In genomic region chr11:84855846-84856245, GRCh38 we compare ENCODE assay signal across 18 cellular contexts.
DNase-seq lines count a peak whose midpoint lies in the region; FAIRE-seq and TF ChIP-seq lines count a peak whose summit lies in the region.
"Had no signal": no experiment of that assay in that cellular context is flagged by ENCODE, and none has a peak within 500 bp of the region (broad histone marks: within the 10 kb centered on the region; RNA-seq: fewer than 3 reads in every experiment).

No MANE protein-coding gene starts in this region.

- POLR2A ChIA-PET in AG04449 (lab: Yijun Ruan, JAX) = no interaction called here

- H3K27ac Mint-ChIP-seq in type B pancreatic cell = no peak overlapping the region
- H3K27ac Mint-ChIP-seq: activated CD4-positive, alpha-beta T cell treated with anti-CD3 and anti-CD28 coated beads for 36 hours; activated naive CD4-positive, alpha-beta T cell treated with anti-CD3 and anti-CD28 coated beads for 36 hours; stimulated activated naive CD8-positive, alpha-beta T cell treated with anti-CD3 and anti-CD28 coated beads, Interleukin-15, Interleukin-2, amounts not matched to agents 100 ng/mL and 50 ng/mL, for 24 hours had no signal

- no peaks in the 10 kb centered on the region for H3K27me3 Mint-ChIP-seq in type B pancreatic cell
- H3K27me3 Mint-ChIP-seq: activated CD4-positive, alpha-beta T cell treated with anti-CD3 and anti-CD28 coated beads for 36 hours; stimulated activated naive CD8-positive, alpha-beta T cell treated with anti-CD3 and anti-CD28 coated beads, Interleukin-15, Interleukin-2, amounts not matched to agents 100 ng/mL and 50 ng/mL, for 24 hours had no signal

- no peak overlapping the region for H3K4me3 Mint-ChIP-seq in type B pancreatic cell
- H3K4me3 Mint-ChIP-seq: activated CD4-positive, alpha-beta T cell treated with anti-CD3 and anti-CD28 coated beads for 36 hours; activated naive CD4-positive, alpha-beta T cell treated with anti-CD3 and anti-CD28 coated beads for 36 hours; neural crest cell; stimulated activated naive CD8-positive, alpha-beta T cell treated with anti-CD3 and anti-CD28 coated beads, Interleukin-15, Interleukin-2, amounts not matched to agents 100 ng/mL and 50 ng/mL, for 24 hours had no signal

- no peak for FAIRE-seq in bronchial epithelial cell (lab: Jason Lieb, UNC)
- FAIRE-seq: small intestine had no signal

- TF ChIP-seq CTCF in AG04449 (IDR thresholded peaks at IDR 0.05; ENCODE audit: insufficient read depth, low read length, missing control alignments) (no peak), bronchial epithelial cell (IDR thresholded peaks at IDR 0.05; ENCODE audit: insufficient read depth, low read length, severe bottlenecking) (no peak), type B pancreatic cell (conservative IDR thresholded peaks at IDR 0.05) (no peak)

- no peaks in the 10 kb centered on the region for H3K36me3 ChIP-seq in bronchial epithelial cell (ENCODE audit: control insufficient read depth, insufficient read depth, low read length)
- H3K36me3 ChIP-seq: lower lobe of right lung had no signal

- CTCF ChIA-PET in AG04449 (lab: Yijun Ruan, JAX) = no interaction called here

- no peaks in the 10 kb centered on the region for H3K36me3 Mint-ChIP-seq in type B pancreatic cell

- DNase-seq in AG04449 (ENCODE audit: low read depth, low spot score) = peak; percentile 17
- peak; percentile 80 for DNase-seq in HS-5 (ENCODE audit: low read depth)
- peak; percentile 63 for DNase-seq in bronchial epithelial cell (ENCODE audit: low read depth)
- DNase-seq in iris pigment epithelial cell (ENCODE audit: low read depth) = peak; percentile 67
- no peak for DNase-seq in retina
- no peak for DNase-seq in type B pancreatic cell (ENCODE audit: extremely low spot score, unreplicated experiment)
- no peak for DNase-seq in NK-92 treated with Interleukin-12 subunit alpha and Interleukin-12 subunit beta, amount 100 ng/mL, for 24 hours (lab: John Stamatoyannopoulos, UW)
- DNase-seq in T-helper 2 cell = no peak
- DNase-seq: activated CD4-positive, alpha-beta T cell treated with anti-CD3 and anti-CD28 coated beads for 36 hours; activated CD8-positive, alpha-beta memory T cell treated with anti-CD3 and anti-CD28 coated beads, Interleukin-2, amount 50 U/mL, for 48 hours; activated naive CD4-positive, alpha-beta T cell treated with anti-CD3 and anti-CD28 coated beads for 36 hours; AML-193; KG1; lower lobe of right lung; NCI-H1694; small intestine had no signal

- H3K4me3 ChIP-seq in AG04449 (ENCODE audit: low read depth, low read length) (no peak overlapping the region), bronchial epithelial cell (ENCODE audit: low read depth, low read length) (no peak overlapping the region)
- H3K4me3 ChIP-seq: lower lobe of right lung had no signal

- H3K4me1 Mint-ChIP-seq in type B pancreatic cell (ENCODE audit: unreplicated experiment) = no peaks in the 10 kb centered on the region
- H3K4me1 Mint-ChIP-seq: activated CD4-positive, alpha-beta T cell treated with anti-CD3 and anti-CD28 coated beads for 36 hours had no signal

- no peaks in the 10 kb centered on the region for H3K9me3 Mint-ChIP-seq in type B pancreatic cell
- H3K9me3 Mint-ChIP-seq: neural crest cell had no signal

- H3K27me3 ChIP-seq in bronchial epithelial cell (ENCODE audit: control insufficient read depth, insufficient read depth, low read length) = no peaks in the 10 kb centered on the region

Comparison
In these comparisons a context has a peak if more than half of its experiments do, and no peak if none do; other contexts are left out.
1. DNase-seq: peak in AG04449 (single experiment), HS-5 (single experiment), bronchial epithelial cell (single experiment) and iris pigment epithelial cell (single experiment); none in retina (single experiment), type B pancreatic cell (single experiment), NK-92 treated with Interleukin-12 subunit alpha and Interleukin-12 subunit beta, amount 100 ng/mL, for 24 hours (single experiment) and T-helper 2 cell (0 of 5).